ENCODE assay signal across 8 cellular contexts in genomic region chr17:7887038-7887481, GRCh38. TPM values are rescaled to one million over a fixed set of nuclear protein-coding genes. Genes with fewer than 3 reads are reported as not detected.
DNase-seq lines count a peak whose midpoint lies in the region; ATAC-seq and TF ChIP-seq lines count a peak whose summit lies in the region.

No MANE protein-coding gene starts in this region.

- H2AFZ ChIP-seq in OCI-LY3 (ENCODE audit: low read depth, low read length) = no peak overlapping the region

- peaks cover 16% of the 10 kb centered on the region for H3K36me3 Mint-ChIP-seq in activated naive CD8-positive, alpha-beta T cell treated with anti-CD3 and anti-CD28 coated beads for 36 hours

- H3K9ac ChIP-seq in OCI-LY3 (ENCODE audit: low read length) = peak overlapping the region; percentile 91

- H3K36me3 ChIP-seq in OCI-LY3 (replicated peaks; ENCODE audit: low read depth, low read length) (peaks cover 4% of the 10 kb centered on the region), gastrocnemius medialis (no peaks in the 10 kb centered on the region)

- H3K9me3 ChIP-seq in OCI-LY3 (ENCODE audit: insufficient read depth, low read length) = no peaks in the 10 kb centered on the region
- H3K9me3 ChIP-seq in gastrocnemius medialis = no peaks in the 10 kb centered on the region

- no peaks in the 10 kb centered on the region for H3K27me3 ChIP-seq in OCI-LY3 (ENCODE audit: low read depth, low read length)
- H3K27me3 ChIP-seq in gastrocnemius medialis = peaks cover 24 to 31% (median 28%) of the 10 kb centered on the region in 3 donors

- H3K4me3 Mint-ChIP-seq in activated naive CD8-positive, alpha-beta T cell treated with anti-CD3 and anti-CD28 coated beads for 36 hours = no peak overlapping the region

- H4K20me1 ChIP-seq in OCI-LY3 (ENCODE audit: insufficient read depth, low read length) = peaks cover 5% of the 10 kb centered on the region; the same call in 1 of the 2 replicates

- H3K4me1 ChIP-seq in OCI-LY3 (ENCODE audit: low read length) (peaks cover 20% of the 10 kb centered on the region; the same call in 1 of the 2 replicates), gastrocnemius medialis (peaks cover 41 to 47% of the 10 kb centered on the region in 2 donors)

- H3K27ac Mint-ChIP-seq in activated naive CD8-positive, alpha-beta T cell treated with anti-CD3 and anti-CD28 coated beads for 36 hours = no peak overlapping the region

- TF ChIP-seq POLR2A in gastrocnemius medialis (IDR thresholded peaks at IDR 0.05) = no peak

- no peak for TF ChIP-seq CTCF in OCI-LY3 (IDR thresholded peaks at IDR 0.05; ENCODE audit: low read depth, low read length)
- TF ChIP-seq CTCF in fibroblast of pulmonary artery (IDR thresholded peaks at IDR 0.05; ENCODE audit: low read length, missing control alignments) = peak; percentile 5
- peak in 1 of 5 experiments; percentile 9 for TF ChIP-seq CTCF in gastrocnemius medialis (IDR thresholded peaks at IDR 0.05 in 4 of 5, conservative IDR thresholded peaks at IDR 0.05 in 1 of 5)

- DNase-seq in G401 (ENCODE audit: low spot score) (peak; percentile 44), fibroblast of pulmonary artery (ENCODE audit: low read depth) (no peak), gastrocnemius medialis (no peak), NCI-H1105 (lab: John Stamatoyannopoulos, UW) (no peak)
- no peak for DNase-seq in stimulated activated CD4-positive, alpha-beta T cell treated with anti-CD3 and anti-CD28 coated beads, Interleukin-2, amount 100 ng/mL, for 24 hours
- no peak for DNase-seq in activated naive CD8-positive, alpha-beta T cell treated with anti-CD3 and anti-CD28 coated beads for 36 hours

- H3K79me2 ChIP-seq in OCI-LY3 (ENCODE audit: low read length) = peaks cover 39% of the 10 kb centered on the region

- H3K9me3 Mint-ChIP-seq in activated naive CD8-positive, alpha-beta T cell treated with anti-CD3 and anti-CD28 coated beads for 36 hours = no peaks in the 10 kb centered on the region

- in situ Hi-C loops in G401 (cut with HindIII; ENCODE audit: low sequenced_read_pairs) = no loop called here
- in situ Hi-C loops in gastrocnemius medialis (cut with MboI; ENCODE audit: low sequenced_read_pairs in 4 of 4) = loop anchor here in 1 of 4 donors (25.0 kb wide), 1 partner anchor 150 kb away; no protein-coding TSS in a partner anchor

- no peaks in the 10 kb centered on the region for H3K27me3 Mint-ChIP-seq in activated naive CD8-positive, alpha-beta T cell treated with anti-CD3 and anti-CD28 coated beads for 36 hours

- H3K4me3 ChIP-seq in OCI-LY3 (ENCODE audit: low read length) (peak overlapping the region; percentile 99), fibroblast of pulmonary artery (replicated peaks; ENCODE audit: low read depth, low read length) (peak overlapping the region; percentile 78), gastrocnemius medialis (peak overlapping the region; percentile 64 to 74 (median 68))

- intact Hi-C loops in gastrocnemius medialis (cut with DNase I; ENCODE audit: low total_unique reads) = loop anchor here (2.0 to 10.0 kb wide), 3 partner anchors 30 to 168 kb away; partner anchors contain the start of genes CNTROB and NAA38

- H3K4me2 ChIP-seq in OCI-LY3 (ENCODE audit: low read length) = peak overlapping the region; percentile 94

- no peak for ATAC-seq in gastrocnemius medialis
- no peak for ATAC-seq in GM18867 (IDR thresholded peaks at IDR 0.05; ENCODE audit: unreplicated experiment)

- peak overlapping the region; percentile 79 for H3K27ac ChIP-seq in OCI-LY3 (ENCODE audit: low read length)
- H3K27ac ChIP-seq in gastrocnemius medialis = peak overlapping the region; percentile 77 to 89 (median 81)

- no peaks in the 10 kb centered on the region for H3K4me1 Mint-ChIP-seq in activated naive CD8-positive, alpha-beta T cell treated with anti-CD3 and anti-CD28 coated beads for 36 hours

RNA-seq across cellular contexts. Expression of gene CHD3, which starts 1.5 kb away (rescaled TPM):
- total RNA-seq in G401 (2014; rRNA removed; shearing (Covaris generic)) = 34.1 and 41.5 TPM in 2 replicates
- 1 to 10 TPM; 5.4 to 7.7 (median 6.0) TPM for total RNA-seq in gastrocnemius medialis
- total RNA-seq in activated naive CD8-positive, alpha-beta T cell treated with anti-CD3 and anti-CD28 coated beads for 36 hours = 100 to 1,000 TPM; 123 to 129 TPM

RNA-seq across cellular contexts. Expression of gene RNF227, which starts 29.0 kb away (rescaled TPM):
- 3.5 and 16.7 TPM in 2 replicates for total RNA-seq in G401 (2014; rRNA removed; shearing (Covaris generic))
- total RNA-seq in gastrocnemius medialis = 1 to 10 TPM in 1 of 4 donors, under 1 TPM in 2, not detected in 1; 0.51 to 1.2 (median 0.62) TPM
- 1 to 10 TPM; 4.0 to 4.1 TPM for total RNA-seq in activated naive CD8-positive, alpha-beta T cell treated with anti-CD3 and anti-CD28 coated beads for 36 hours

RNA-seq across cellular contexts. Expression of gene CYB5D1, which starts 29.3 kb away (rescaled TPM):
- total RNA-seq in G401 (2014; rRNA removed; shearing (Covaris generic)) = 8.5 and 10.0 TPM in 2 replicates
- 10 to 100 TPM in 2 of 4 donors, 1 to 10 TPM in 2; 4.1 to 14.7 (median 9.0) TPM for total RNA-seq in gastrocnemius medialis
- total RNA-seq in activated naive CD8-positive, alpha-beta T cell treated with anti-CD3 and anti-CD28 coated beads for 36 hours = 10 to 100 TPM; 18.6 to 20.1 TPM

RNA-seq across cellular contexts. Expression of gene NAA38, which starts 29.7 kb away (rescaled TPM):
- total RNA-seq in G401 (2014; rRNA removed; shearing (Covaris generic)) = 97.3 and 101 TPM in 2 replicates
- 100 to 1,000 TPM in 2 of 4 donors, 10 to 100 TPM in 2; 57.4 to 133 (median 96.6) TPM for total RNA-seq in gastrocnemius medialis
- 10 to 100 TPM; 65.2 to 66.6 TPM for total RNA-seq in activated naive CD8-positive, alpha-beta T cell treated with anti-CD3 and anti-CD28 coated beads for 36 hours

RNA-seq across cellular contexts. Expression of gene TMEM88, which starts 32.2 kb away (rescaled TPM):
- 0.37 TPM in 1 of 2 replicates, not detected in the other for total RNA-seq in G401 (2014; rRNA removed; shearing (Covaris generic))
- 10 to 100 TPM; 18.8 to 56.8 (median 27.9) TPM for total RNA-seq in gastrocnemius medialis
- total RNA-seq in activated naive CD8-positive, alpha-beta T cell treated with anti-CD3 and anti-CD28 coated beads for 36 hours = 1 to 10 TPM; 4.2 to 4.8 TPM
